In the genomic region with DNA sequence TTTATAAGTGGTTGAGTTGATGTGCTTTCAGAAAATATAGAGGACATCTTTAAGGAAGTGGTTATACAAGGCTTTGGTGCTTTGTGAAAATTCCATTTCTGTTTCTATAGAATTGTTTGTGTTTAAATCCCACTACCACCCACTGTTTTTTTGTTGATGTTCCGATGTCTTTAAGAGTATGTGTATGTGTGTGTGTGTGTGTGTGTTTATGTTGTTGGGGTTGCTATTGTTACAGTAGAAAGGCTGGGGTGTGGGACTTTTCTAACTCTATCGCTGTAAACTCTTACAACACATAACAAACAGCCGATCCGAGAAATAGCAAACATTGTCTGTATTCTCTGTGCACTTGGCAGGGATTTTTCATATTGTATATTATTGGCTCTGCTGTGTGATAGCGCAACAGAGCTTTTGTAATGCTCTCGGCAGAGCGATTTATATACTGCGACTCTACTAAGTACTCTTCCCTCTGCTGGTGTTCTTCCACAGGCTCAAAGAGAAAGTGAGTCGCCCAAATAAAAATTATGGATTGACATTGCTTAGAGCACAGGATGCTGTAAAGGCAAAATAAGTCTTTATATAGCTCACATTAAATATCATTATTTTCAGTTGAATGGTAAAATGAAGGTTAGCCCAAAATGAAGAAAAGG, we compare ENCODE assay signal across 17 cellular contexts.
DNase-seq lines count a peak whose midpoint lies in the region; FAIRE-seq and TF ChIP-seq lines count a peak whose summit lies in the region.
"Had no signal": no experiment of that assay in that cellular context is flagged by ENCODE, and none has a peak within 500 bp of the region (broad histone marks: within the 10 kb centered on the region; RNA-seq: fewer than 3 reads in every experiment).

No MANE protein-coding gene starts in this region.

- FAIRE-seq in kidney (lab: Jason Lieb, UNC) = no peak

- H3K4me1 Mint-ChIP-seq in neural crest cell = peaks cover 4% of the 10 kb centered on the region
- no peaks in the 10 kb centered on the region for H3K4me1 Mint-ChIP-seq in activated CD4-positive, alpha-beta T cell treated with anti-CD3 and anti-CD28 coated beads, Interleukin-2, amount 10 ng/mL, durations not matched to agents 24 days and 14 days
- H3K4me1 Mint-ChIP-seq: B cell; CD4-positive, CD25-positive, alpha-beta regulatory T cell had no signal

- no peak overlapping the region for H3K4me3 ChIP-seq in H7 (ENCODE audit: insufficient read depth, low read depth, low read length)
- H3K4me3 ChIP-seq in astrocyte of the spinal cord (ENCODE audit: low read depth, low read length) = peak overlapping the region; percentile 10
- H3K4me3 ChIP-seq in kidney (ENCODE audit: low read length in 2 of 2) = no peak overlapping the region

- no peaks in the 10 kb centered on the region for H3K27me3 ChIP-seq in H7 (ENCODE audit: control insufficient read depth, insufficient read depth, low read length)

- no peaks in the 10 kb centered on the region for H3K9me3 ChIP-seq in kidney (ENCODE audit: control insufficient read depth in 1 of 2, low read length in 2 of 2)

- no peaks in the 10 kb centered on the region for H3K27me3 Mint-ChIP-seq in neural crest cell (ENCODE audit: low read depth)
- H3K27me3 Mint-ChIP-seq in activated CD4-positive, alpha-beta T cell treated with anti-CD3 and anti-CD28 coated beads, Interleukin-2, amount 10 ng/mL, durations not matched to agents 24 days and 14 days = no peaks in the 10 kb centered on the region
- H3K27me3 Mint-ChIP-seq: B cell; CD4-positive, CD25-positive, alpha-beta regulatory T cell had no signal

- peaks cover 11% of the 10 kb centered on the region for H3K9me3 Mint-ChIP-seq in neural crest cell
- H3K9me3 Mint-ChIP-seq in activated CD4-positive, alpha-beta T cell treated with anti-CD3 and anti-CD28 coated beads, Interleukin-2, amount 10 ng/mL, durations not matched to agents 24 days and 14 days = no peaks in the 10 kb centered on the region

- no peaks in the 10 kb centered on the region for H3K36me3 ChIP-seq in H7 (replicated peaks; ENCODE audit: control insufficient read depth, insufficient read depth, low read length)
- H3K36me3 ChIP-seq in kidney (ENCODE audit: control insufficient read depth in 1 of 2, insufficient read depth in 2 of 2, low read length in 2 of 2) = no peaks in the 10 kb centered on the region

- peak overlapping the region; percentile 48 for H3K27ac Mint-ChIP-seq in neural crest cell (ENCODE audit: unreplicated experiment)
- H3K27ac Mint-ChIP-seq in activated CD4-positive, alpha-beta T cell treated with anti-CD3 and anti-CD28 coated beads, Interleukin-2, amount 10 ng/mL, durations not matched to agents 24 days and 14 days = no peak overlapping the region
- H3K27ac Mint-ChIP-seq: B cell; CD4-positive, CD25-positive, alpha-beta regulatory T cell had no signal

- no peak overlapping the region for H3K27ac ChIP-seq in kidney (ENCODE audit: low read depth in 2 of 2, low read length in 2 of 2)

- in situ Hi-C loops in astrocyte of the spinal cord (cut with HindIII; ENCODE audit: low sequenced_read_pairs) = no loop called here

- no peak for TF ChIP-seq CTCF in astrocyte of the spinal cord (IDR thresholded peaks at IDR 0.05; ENCODE audit: low read depth, low read length)
- no peak for TF ChIP-seq CTCF in neural crest cell (conservative IDR thresholded peaks at IDR 0.05)
- no peak for TF ChIP-seq CTCF in kidney (IDR thresholded peaks at IDR 0.05; ENCODE audit: borderline replicate concordance, extremely low read depth, insufficient read depth)

- H3K4me3 Mint-ChIP-seq in neural crest cell = no peak overlapping the region
- no peak overlapping the region for H3K4me3 Mint-ChIP-seq in activated CD4-positive, alpha-beta T cell treated with anti-CD3 and anti-CD28 coated beads, Interleukin-2, amount 10 ng/mL, durations not matched to agents 24 days and 14 days
- H3K4me3 Mint-ChIP-seq: B cell; CD4-positive, CD25-positive, alpha-beta regulatory T cell had no signal

- H3K36me3 Mint-ChIP-seq in neural crest cell (ENCODE audit: low read depth) = no peaks in the 10 kb centered on the region
- no peaks in the 10 kb centered on the region for H3K36me3 Mint-ChIP-seq in activated CD4-positive, alpha-beta T cell treated with anti-CD3 and anti-CD28 coated beads, Interleukin-2, amount 10 ng/mL, durations not matched to agents 24 days and 14 days (ENCODE audit: low read depth)
- H3K36me3 Mint-ChIP-seq: CD4-positive, CD25-positive, alpha-beta regulatory T cell had no signal

- no peaks in the 10 kb centered on the region for H3K4me1 ChIP-seq in kidney (ENCODE audit: control insufficient read depth in 1 of 2, insufficient read depth in 1 of 2, low read depth in 1 of 2, low read length in 2 of 2)

- intact Hi-C loops in kidney (cut with DNase I) = no loop called here
- intact Hi-C loops in activated CD4-positive, alpha-beta T cell treated with anti-CD3 and anti-CD28 coated beads, Interleukin-2, amount 10 ng/mL, durations not matched to agents 24 days and 14 days (cut with micrococcal nuclease) = no loop called here

- DNase-seq in H7 = peak; percentile 6
- peak; percentile 36 for DNase-seq in NCI-H345 treated with DMSO at 0.1 percent for 48 hours (lab: John Stamatoyannopoulos, UW; ENCODE audit: unreplicated experiment)
- DNase-seq in astrocyte of the spinal cord (ENCODE audit: low read depth, low spot score) = peak; percentile 26
- no peak for DNase-seq in neural crest cell (ENCODE audit: low read depth, low spot score)
- no peak for DNase-seq in kidney
- DNase-seq in activated CD4-positive, alpha-beta T cell treated with anti-CD3 and anti-CD28 coated beads, Interleukin-2, amount 10 ng/mL, durations not matched to agents 24 days and 14 days = no peak
- no peak for DNase-seq in DMS153 (lab: John Stamatoyannopoulos, UW)
- no peak for DNase-seq in GDM1 (lab: John Stamatoyannopoulos, UW)
- DNase-seq: CD4-positive, CD25-positive, alpha-beta regulatory T cell; MM.1S; NCI-H1092 treated with DMSO at 0.1 percent for 48 hours; NCI-H2081 treated with DMSO at 0.1 percent for 48 hours; NCI-H526; OCI-M1; RPMI8226; SIG-M5 had no signal

- no peak overlapping the region for H3K9ac ChIP-seq in kidney (ENCODE audit: low read length in 2 of 2)

Comparison
In these comparisons a context has a peak if more than half of its experiments do, and no peak if none do; other contexts are left out.
1. DNase-seq: peak in H7 (single experiment), NCI-H345 treated with DMSO at 0.1 percent for 48 hours (single experiment) and astrocyte of the spinal cord (single experiment); none in neural crest cell (single experiment), kidney (single experiment), activated CD4-positive, alpha-beta T cell treated with anti-CD3 and anti-CD28 coated beads, Interleukin-2, amount 10 ng/mL, durations not matched to agents 24 days and 14 days (single experiment), DMS153 (single experiment) and GDM1 (single experiment).